31 cellular contexts compared by ENCODE assay signal in genomic region chr7:42319631-42320030, GRCh38.
"Had no signal": no experiment of that assay in that cellular context is flagged by ENCODE, and none has a peak within 500 bp of the region (broad histone marks: within the 10 kb centered on the region; RNA-seq: fewer than 3 reads in every experiment).

No MANE protein-coding gene starts in this region.

- H3K27ac ChIP-seq: PC-9, VCaP had no signal

- DNase-seq: activated B cell treated with CpG ODN at 0.5 μM for 24 hours; activated CD4-positive, alpha-beta memory T cell treated with anti-CD3 and anti-CD28 coated beads, Interleukin-2, amount 10 ng/mL, durations not matched to agents 7 days and 5 days; activated CD4-positive, alpha-beta T cell treated with anti-CD3 and anti-CD28 coated beads for 4 hours; activated CD4-positive, CD25-positive, alpha-beta regulatory T cell treated with anti-CD3 and anti-CD28 coated beads, Interleukin-2, amount 50 U/mL, for 72 hours; activated CD8-positive, alpha-beta memory T cell treated with anti-CD3 and anti-CD28 coated beads for 24 hours; activated CD8-positive, alpha-beta memory T cell treated with anti-CD3 and anti-CD28 coated beads, Interleukin-2, amount 10 ng/mL, durations not matched to agents 7 days and 5 days; activated CD8-positive, alpha-beta memory T cell treated with anti-CD3 and anti-CD28 coated beads, Interleukin-2, amount 50 U/mL, for 48 hours; activated effector memory CD4-positive, alpha-beta T cell treated with Interleukin-2 at 50 U/mL for 16 hours; activated naive CD4-positive, alpha-beta T cell treated with anti-CD3 and anti-CD28 coated beads, Interleukin-2, amount 10 ng/mL, durations not matched to agents 7 days and 5 days; activated naive CD8-positive, alpha-beta T cell treated with anti-CD3 and anti-CD28 coated beads, Interleukin-2, amount 50 U/mL, for 24 hours; activated T-cell treated with anti-CD3 and anti-CD28 coated beads, Interleukin-2, amount 50 U/mL, for 48 hours; anterior cingulate cortex; central memory CD4-positive, alpha-beta T cell; MG63; NCI-H1048; NCI-H1105 treated with DMSO at 0.1 percent for 48 hours; NCI-H1436 treated with DMSO at 0.1 percent for 48 hours; NCI-H1694 treated with DMSO at 0.1 percent for 48 hours; NCI-H2029; NCI-H345; NCI-H524 treated with DMSO at 0.1 percent for 48 hours; NK-92 treated with Interleukin-12 subunit alpha and Interleukin-12 subunit beta, amount 100 ng/mL, for 24 hours; PC-9; Right ventricle myocardium superior; SW 1271; T-helper 1 cell; T-helper 2 cell; T-helper 9 cell had no signal

- H3K27me3 Mint-ChIP-seq: activated CD4-positive, alpha-beta memory T cell treated with anti-CD3 and anti-CD28 coated beads, Interleukin-2, amount 10 ng/mL, durations not matched to agents 7 days and 5 days; activated CD8-positive, alpha-beta memory T cell treated with anti-CD3 and anti-CD28 coated beads, Interleukin-2, amount 10 ng/mL, durations not matched to agents 7 days and 5 days had no signal

- H3K36me3 ChIP-seq: MG63 had no signal

- H3K4me1 Mint-ChIP-seq: activated CD4-positive, alpha-beta memory T cell treated with anti-CD3 and anti-CD28 coated beads, Interleukin-2, amount 10 ng/mL, durations not matched to agents 7 days and 5 days; activated CD8-positive, alpha-beta memory T cell treated with anti-CD3 and anti-CD28 coated beads, Interleukin-2, amount 10 ng/mL, durations not matched to agents 7 days and 5 days; activated naive CD4-positive, alpha-beta T cell treated with anti-CD3 and anti-CD28 coated beads, Interleukin-2, amount 10 ng/mL, durations not matched to agents 7 days and 5 days; activated naive CD8-positive, alpha-beta T cell treated with anti-CD3 and anti-CD28 coated beads, Interleukin-2, amount 50 U/mL, for 24 hours had no signal

- H3K4me3 Mint-ChIP-seq: activated B cell treated with CpG ODN at 0.5 μM for 24 hours; activated CD4-positive, alpha-beta memory T cell treated with anti-CD3 and anti-CD28 coated beads, Interleukin-2, amount 10 ng/mL, durations not matched to agents 7 days and 5 days; activated CD8-positive, alpha-beta memory T cell treated with anti-CD3 and anti-CD28 coated beads, Interleukin-2, amount 10 ng/mL, durations not matched to agents 7 days and 5 days; activated naive CD4-positive, alpha-beta T cell treated with anti-CD3 and anti-CD28 coated beads, Interleukin-2, amount 10 ng/mL, durations not matched to agents 7 days and 5 days; activated naive CD8-positive, alpha-beta T cell; activated naive CD8-positive, alpha-beta T cell treated with anti-CD3 and anti-CD28 coated beads, Interleukin-2, amount 50 U/mL, for 24 hours; brain had no signal

- H3K27ac Mint-ChIP-seq: activated B cell treated with CpG ODN at 0.5 μM for 24 hours; activated CD4-positive, alpha-beta memory T cell treated with anti-CD3 and anti-CD28 coated beads, Interleukin-2, amount 10 ng/mL, durations not matched to agents 7 days and 5 days; activated CD8-positive, alpha-beta memory T cell treated with anti-CD3 and anti-CD28 coated beads, Interleukin-2, amount 10 ng/mL, durations not matched to agents 7 days and 5 days; activated naive CD4-positive, alpha-beta T cell treated with anti-CD3 and anti-CD28 coated beads, Interleukin-2, amount 10 ng/mL, durations not matched to agents 7 days and 5 days; activated naive CD8-positive, alpha-beta T cell; activated naive CD8-positive, alpha-beta T cell treated with anti-CD3 and anti-CD28 coated beads, Interleukin-2, amount 50 U/mL, for 24 hours; brain had no signal

- H3K27me3 ChIP-seq: MG63 had no signal

- H3K36me3 Mint-ChIP-seq: activated CD8-positive, alpha-beta memory T cell treated with anti-CD3 and anti-CD28 coated beads, Interleukin-2, amount 10 ng/mL, durations not matched to agents 7 days and 5 days; activated naive CD4-positive, alpha-beta T cell treated with anti-CD3 and anti-CD28 coated beads, Interleukin-2, amount 10 ng/mL, durations not matched to agents 7 days and 5 days; activated naive CD8-positive, alpha-beta T cell; brain had no signal

- H3K4me3 ChIP-seq: MG63, PC-9 had no signal

- H3K9me3 Mint-ChIP-seq: activated B cell treated with CpG ODN at 0.5 μM for 24 hours; activated CD4-positive, alpha-beta memory T cell treated with anti-CD3 and anti-CD28 coated beads, Interleukin-2, amount 10 ng/mL, durations not matched to agents 7 days and 5 days; activated naive CD4-positive, alpha-beta T cell treated with anti-CD3 and anti-CD28 coated beads, Interleukin-2, amount 10 ng/mL, durations not matched to agents 7 days and 5 days; activated naive CD8-positive, alpha-beta T cell treated with anti-CD3 and anti-CD28 coated beads, Interleukin-2, amount 50 U/mL, for 24 hours had no signal
